8 cellular contexts compared by ENCODE assay signal in the genomic region with DNA sequence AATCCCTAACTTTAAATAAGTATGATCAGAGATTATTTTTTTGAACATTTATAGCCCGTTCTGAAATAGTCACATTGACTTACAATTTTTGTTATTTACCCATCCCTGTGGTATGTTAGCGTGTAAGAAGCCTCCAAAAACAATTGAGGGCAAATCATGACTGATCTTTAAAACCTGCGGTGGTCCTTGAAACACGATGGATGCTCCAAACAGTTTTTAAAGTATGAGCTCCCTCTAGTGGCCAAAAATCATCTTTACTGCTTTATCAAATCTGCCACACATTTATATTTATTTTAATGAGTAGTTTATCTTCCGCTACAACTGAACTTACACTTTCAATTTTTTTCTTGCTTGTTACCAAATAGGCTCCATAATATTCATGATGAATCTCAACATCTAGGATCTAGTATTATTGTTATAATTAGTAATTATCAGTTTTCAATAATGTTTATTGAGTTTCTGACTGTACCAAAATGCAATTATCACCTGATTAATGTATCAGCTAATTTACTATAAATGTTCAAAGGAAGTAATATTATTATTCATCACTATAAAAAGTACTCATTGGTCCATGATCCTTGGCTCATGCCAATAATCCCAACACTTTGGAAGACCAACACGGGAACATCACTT. TPM values are rescaled to one million over a fixed set of nuclear protein-coding genes. Genes with fewer than 3 reads are reported as not detected.
A peak's percentile ranks its signal among the peaks of the same experiment; 100 is the strongest.
DNase-seq lines count a peak whose midpoint lies in the region; ATAC-seq and TF ChIP-seq lines count a peak whose summit lies in the region.

No MANE protein-coding gene starts in this region.

- 0 out of 2 replicates have a peak, but pooled peaks cover 2% of the 10 kb centered on the region for H3K27me3 ChIP-seq in HAP-1 (ENCODE audit: low read depth)

- H3K4me3 ChIP-seq in HAP-1 (no peak overlapping the region), fibroblast of villous mesenchyme (ENCODE audit: low read depth, low read length) (no peak overlapping the region)

- no peak for ATAC-seq in HG02840 (IDR thresholded peaks at IDR 0.05; ENCODE audit: low FRiP score, unreplicated experiment)

- POLR2A ChIA-PET in activated CD4-positive, alpha-beta memory T cell treated with anti-CD3 and anti-CD28 coated beads, Interleukin-2, amount 10 ng/mL, durations not matched to agents 7 days and 5 days (lab: Charles Lee): no interaction called here

- H3K4me1 Mint-ChIP-seq in activated CD4-positive, alpha-beta memory T cell treated with anti-CD3 and anti-CD28 coated beads, Interleukin-2, amount 10 ng/mL, durations not matched to agents 7 days and 5 days: no peaks in the 10 kb centered on the region

- no peaks in the 10 kb centered on the region for H3K9me3 Mint-ChIP-seq in activated CD4-positive, alpha-beta memory T cell treated with anti-CD3 and anti-CD28 coated beads, Interleukin-2, amount 10 ng/mL, durations not matched to agents 7 days and 5 days

- in situ Hi-C loops in HAP-1 (cut with MboI; ENCODE audit: low sequenced_read_pairs): loop anchor here (25.0 kb wide), 2 partner anchors 1572 to 1747 kb away; a partner anchor contains a TSS

- no peaks in the 10 kb centered on the region for H3K36me3 ChIP-seq in HAP-1 (replicated peaks)

- peaks cover 9% of the 10 kb centered on the region for H3K27me3 Mint-ChIP-seq in activated CD4-positive, alpha-beta memory T cell treated with anti-CD3 and anti-CD28 coated beads, Interleukin-2, amount 10 ng/mL, durations not matched to agents 7 days and 5 days

- H3K36me3 Mint-ChIP-seq in activated CD4-positive, alpha-beta memory T cell treated with anti-CD3 and anti-CD28 coated beads, Interleukin-2, amount 10 ng/mL, durations not matched to agents 7 days and 5 days (ENCODE audit: low read depth): no peaks in the 10 kb centered on the region

- DNase-seq in EL (peak; percentile 79), HAP-1 (ENCODE audit: low spot score in 2 of 2) (peak; percentile 36 to 58), NCI-H1694 (lab: John Stamatoyannopoulos, UW) (peak; percentile 75), SW 1271 (lab: John Stamatoyannopoulos, UW) (peak; percentile 2 to 71), fibroblast of villous mesenchyme (ENCODE audit: low read depth) (peak; percentile 78), renal cortical epithelial cell (ENCODE audit: low read depth) (peak; percentile 54)
- DNase-seq in activated CD4-positive, alpha-beta memory T cell treated with anti-CD3 and anti-CD28 coated beads, Interleukin-2, amount 10 ng/mL, durations not matched to agents 7 days and 5 days: no peak

- CTCF ChIA-PET in activated CD4-positive, alpha-beta memory T cell treated with anti-CD3 and anti-CD28 coated beads, Interleukin-2, amount 10 ng/mL, durations not matched to agents 7 days and 5 days (lab: Charles Lee): interaction anchor here (0.6 to 3.7 kb wide), 14 partner anchors 9 to 457 kb away, joined by 3 to 23 read pairs (median 4); no protein-coding TSS in a partner anchor

- H3K27ac Mint-ChIP-seq in activated CD4-positive, alpha-beta memory T cell treated with anti-CD3 and anti-CD28 coated beads, Interleukin-2, amount 10 ng/mL, durations not matched to agents 7 days and 5 days: no peak overlapping the region

- no peaks in the 10 kb centered on the region for H3K4me1 ChIP-seq in HAP-1

- no peak overlapping the region for H3K4me3 Mint-ChIP-seq in activated CD4-positive, alpha-beta memory T cell treated with anti-CD3 and anti-CD28 coated beads, Interleukin-2, amount 10 ng/mL, durations not matched to agents 7 days and 5 days

- H3K9me3 ChIP-seq in HAP-1: no peaks in the 10 kb centered on the region

- peak; percentile 63 for TF ChIP-seq CTCF in fibroblast of villous mesenchyme (IDR thresholded peaks at IDR 0.05; ENCODE audit: insufficient read depth, low read depth, low read length)

RNA-seq across cellular contexts. Expression of a gene that starts 52.2 kb away (rescaled TPM):
- total RNA-seq in fibroblast of villous mesenchyme (263 TPM in 2 replicates), renal cortical epithelial cell (74.0 and 94.8 TPM in 2 replicates)
- under 1 TPM in 1 of 2 experiments, not detected in 1; 0.05 TPM for total RNA-seq in activated CD4-positive, alpha-beta memory T cell treated with anti-CD3 and anti-CD28 coated beads, Interleukin-2, amount 10 ng/mL, durations not matched to agents 7 days and 5 days

Comparison
In these comparisons a context has a peak if more than half of its experiments do, and no peak if none do; other contexts are left out.
1. RNA of a gene that starts 52.2 kb away (total RNA-seq): 263 TPM in fibroblast of villous mesenchyme and 74.0 to 94.8 TPM in renal cortical epithelial cell; 0.05 TPM in activated CD4-positive, alpha-beta memory T cell treated with anti-CD3 and anti-CD28 coated beads, Interleukin-2, amount 10 ng/mL, durations not matched to agents 7 days and 5 days; every median in the first group is over 10 times any median in the second.